ENCODE assay signal across 3 cellular contexts in the genomic region with DNA sequence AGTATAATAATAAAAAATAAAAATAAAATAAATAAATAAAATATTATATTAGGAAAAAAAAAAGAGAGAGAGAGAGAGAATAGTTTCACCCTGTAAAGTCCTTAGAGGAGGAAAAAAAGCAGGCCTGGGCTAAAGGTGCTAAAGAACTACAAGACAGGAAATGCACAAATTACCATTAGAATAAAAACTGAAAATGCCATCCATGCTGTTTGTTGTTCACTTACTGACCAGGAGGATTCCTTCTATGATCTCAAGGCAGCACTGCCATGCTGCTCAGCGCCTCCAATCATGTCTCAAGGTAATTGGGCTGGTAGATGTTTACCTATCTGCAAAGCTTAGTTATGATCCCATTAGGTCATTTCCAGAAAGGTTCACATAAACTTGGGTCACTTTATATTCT.
"Had no signal": no experiment of that assay in that cellular context is flagged by ENCODE, and none has a peak within 500 bp of the region (broad histone marks: within the 10 kb centered on the region; RNA-seq: fewer than 3 reads in every experiment).

No MANE protein-coding gene starts in this region.

- H3K4me3 ChIP-seq: GM12878 had no signal

- DNase-seq: GDM1, GF-D8 had no signal

- ATAC-seq: GM12878 had no signal
